Comparison of ENCODE assay signal across 21 cellular contexts in the genomic region with DNA sequence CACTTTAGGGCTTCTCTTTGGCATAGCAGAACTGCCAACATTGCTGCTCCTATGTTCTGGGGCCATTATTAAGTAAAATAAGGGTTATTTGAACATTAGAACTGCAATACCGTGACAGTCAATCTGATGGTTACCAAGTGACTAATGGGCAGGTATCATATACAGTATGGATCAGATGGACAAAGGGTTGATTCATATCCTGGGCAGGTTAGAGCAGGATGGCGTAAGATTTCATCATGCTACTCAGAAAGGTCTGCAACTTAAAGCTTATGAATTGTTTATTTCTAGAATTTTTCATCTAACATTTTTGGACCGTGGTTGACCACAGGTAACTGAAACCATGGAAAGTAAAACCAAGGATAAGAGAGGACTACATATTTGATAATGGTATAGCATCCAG. TPM values are rescaled to one million over a fixed set of nuclear protein-coding genes. Genes with fewer than 3 reads are reported as not detected.
DNase-seq lines count a peak whose midpoint lies in the region; ATAC-seq and TF ChIP-seq lines count a peak whose summit lies in the region.
"Had no signal": no experiment of that assay in that cellular context is flagged by ENCODE, and none has a peak within 500 bp of the region (broad histone marks: within the 10 kb centered on the region; RNA-seq: fewer than 3 reads in every experiment).

No MANE protein-coding gene starts in this region.

- H3K9me3 Mint-ChIP-seq in MCF 10A (ENCODE audit: unreplicated experiment) = peaks cover 5% of the 10 kb centered on the region
- peaks cover 5% of the 10 kb centered on the region; the same call in 1 of the 2 replicates for H3K9me3 Mint-ChIP-seq in WTC11
- H3K9me3 Mint-ChIP-seq: GM23338 had no signal

- TF ChIP-seq POLR2A in breast epithelium (IDR thresholded peaks at IDR 0.05) = no peak

- peaks cover 29% of the 10 kb centered on the region for H3K36me3 Mint-ChIP-seq in MCF 10A (ENCODE audit: insufficient read depth, unreplicated experiment)
- H3K36me3 Mint-ChIP-seq in WTC11 = peaks cover 11% of the 10 kb centered on the region; the same call in 1 of the 2 replicates

- H3K27ac Mint-ChIP-seq in MCF 10A (ENCODE audit: low read depth, unreplicated experiment) = peak overlapping the region; percentile 89
- no peak overlapping the region for H3K27ac Mint-ChIP-seq in WTC11
- H3K27ac Mint-ChIP-seq: B cell, GM23338 had no signal

- no TSS peak for BruUV-seq in MCF 10A (replicated peaks; lab: Mats Ljungman, UMichigan)

- H3K9me3 ChIP-seq in breast epithelium = peaks cover 0 to 10% of the 10 kb centered on the region in 2 donors

- no peaks in the 10 kb centered on the region for H3K36me3 ChIP-seq in breast epithelium

- H3K27ac ChIP-seq in breast epithelium = no peak overlapping the region
- H3K27ac ChIP-seq in foreskin keratinocyte = peak overlapping the region; percentile 88

- H3K4me3 Mint-ChIP-seq in MCF 10A (ENCODE audit: unreplicated experiment) (no peak overlapping the region), WTC11 (no peak overlapping the region)
- H3K4me3 Mint-ChIP-seq: B cell, GM23338 had no signal

- H3K4me1 Mint-ChIP-seq in MCF 10A (ENCODE audit: insufficient read depth, unreplicated experiment) (peaks cover 14% of the 10 kb centered on the region), WTC11 (no peaks in the 10 kb centered on the region)
- H3K4me1 Mint-ChIP-seq: GM23338 had no signal

- ATAC-seq in WTC11 (no peak), foreskin keratinocyte (peak; percentile 100), HG03469 (IDR thresholded peaks at IDR 0.05; ENCODE audit: unreplicated experiment) (no peak), HG02763 (IDR thresholded peaks at IDR 0.05; ENCODE audit: unreplicated experiment) (no peak)
- ATAC-seq: GM12878, GM23338, Right ventricle myocardium inferior had no signal

- DNase-seq in MCF 10A (ENCODE audit: unreplicated experiment) (peak; percentile 83), breast epithelium (ENCODE audit: low spot score in 2 of 2) (no peak), M059J (ENCODE audit: low read depth) (peak; percentile 3), WTC11 (ENCODE audit: low spot score) (no peak), foreskin keratinocyte (peak; percentile 45 to 76), GM10248 (ENCODE audit: extremely low spot score) (no peak)
- DNase-seq: COR-L47, DMS153, GF-D8, Karpas-422, NCI-H1105 treated with DMSO at 0.1 percent for 48 hours, NCI-H187, NCI-H2107, NCI-H226, NCI-H524 had no signal

- CTCF ChIA-PET in MCF 10A (lab: Yijun Ruan, JAX) = interaction anchor here (2.6 kb wide), 1 partner anchor 18 kb away, joined by 10 read pairs; no protein-coding TSS in a partner anchor
- CTCF ChIA-PET in WTC11 (lab: Charles Lee) = no interaction called here
- CTCF ChIA-PET in GM10248 (lab: Yijun Ruan, JAX) = no interaction called here

- no peaks in the 10 kb centered on the region for H3K27me3 Mint-ChIP-seq in MCF 10A (ENCODE audit: insufficient read depth, unreplicated experiment)
- H3K27me3 Mint-ChIP-seq in WTC11 (ENCODE audit: low read depth) = no peaks in the 10 kb centered on the region
- H3K27me3 Mint-ChIP-seq: B cell had no signal

- H3K4me1 ChIP-seq in breast epithelium = no peaks in the 10 kb centered on the region
- peaks cover 8% of the 10 kb centered on the region for H3K4me1 ChIP-seq in foreskin keratinocyte

- no peak for TF ChIP-seq CTCF in MCF 10A (IDR thresholded peaks at IDR 0.05; ENCODE audit: unreplicated experiment)
- TF ChIP-seq CTCF in breast epithelium (IDR thresholded peaks at IDR 0.05) = no peak
- no peak for TF ChIP-seq CTCF in WTC11 (IDR thresholded peaks at IDR 0.05)
- no peak for TF ChIP-seq CTCF in foreskin keratinocyte (conservative IDR thresholded peaks at IDR 0.05)
- TF ChIP-seq CTCF in GM10248 (IDR thresholded peaks at IDR 0.05; ENCODE audit: control extremely low read depth, extremely low read depth, low read depth, missing control alignments) = no peak

- H3K27me3 ChIP-seq in breast epithelium (no peaks in the 10 kb centered on the region), foreskin keratinocyte (no peaks in the 10 kb centered on the region)

- POLR2A ChIA-PET in MCF 10A (lab: Yijun Ruan, JAX) (interaction anchor here (0.5 to 2.2 kb wide), 4 partner anchors 8 to 531 kb away, joined by 3 to 8 read pairs (median 4); no protein-coding TSS in a partner anchor), WTC11 (lab: Charles Lee) (no interaction called here), GM10248 (lab: Yijun Ruan, JAX) (no interaction called here)

- no peak overlapping the region for H3K4me3 ChIP-seq in breast epithelium
- H3K4me3 ChIP-seq: GM12878, GM23338 had no signal

- intact Hi-C loops in MCF 10A (cut with micrococcal nuclease) (no loop called here), breast epithelium (cut with DNase I; ENCODE audit: low total_unique reads) (no loop called here)

TF ChIP-seq in WTC11, 78 proteins besides CTCF, POLR2A, EP300 and RAD21:
- peak; percentile 82 for TF ChIP-seq GABPB1 (CRISPR knock-in tag; IDR thresholded peaks at IDR 0.05)
- no peak for TF ChIP-seq ETV6 (CRISPR knock-in tag; IDR thresholded peaks at IDR 0.05)

RNA-seq across cellular contexts. Expression of a gene that starts 40.9 kb away (rescaled TPM):
- total RNA-seq in MCF 10A (2022) = 21.1 and 22.9 TPM in 2 replicates
- total RNA-seq in breast epithelium = 10 to 100 TPM; 12.8 to 16.0 (median 13.1) TPM
- 14.5 and 26.9 TPM in 2 replicates for total RNA-seq in M059J (2014; rRNA removed; shearing (Covaris generic))
- total RNA-seq in WTC11 (2021) = 18.5 to 19.6 TPM (median 19.4 TPM) in 3 replicates
- 22.9 and 26.1 TPM in 2 replicates for total RNA-seq in foreskin keratinocyte
- 9.5 and 12.8 TPM in 2 replicates for polyA plus RNA-seq in foreskin keratinocyte

RNA-seq across cellular contexts. Expression of a gene that starts 41.2 kb away (rescaled TPM):
- 8.0 and 10.1 TPM in 2 replicates for total RNA-seq in MCF 10A (2022)
- total RNA-seq in breast epithelium = 10 to 100 TPM; 18.7 to 27.2 (median 19.3) TPM
- total RNA-seq in M059J (2014; rRNA removed; shearing (Covaris generic)) = 46.7 and 57.6 TPM in 2 replicates
- total RNA-seq in WTC11 (2021) = 3.0 to 6.4 TPM (median 5.9 TPM) in 3 replicates
- 9.4 and 11.9 TPM in 2 replicates for total RNA-seq in foreskin keratinocyte
- polyA plus RNA-seq in foreskin keratinocyte = 16.8 and 17.7 TPM in 2 replicates

RNA-seq across cellular contexts. Expression of a gene that starts 41.2 kb away (rescaled TPM):
- 21.3 and 32.2 TPM in 2 replicates for total RNA-seq in MCF 10A (2022)
- total RNA-seq in breast epithelium = 1 to 10 TPM; 1.8 to 3.2 (median 2.3) TPM
- 3.8 and 11.6 TPM in 2 replicates for total RNA-seq in M059J (2014; rRNA removed; shearing (Covaris generic))
- total RNA-seq in WTC11 (2021) = 8.6 to 12.8 TPM (median 10.1 TPM) in 3 replicates
- total RNA-seq in foreskin keratinocyte = 16.5 and 18.8 TPM in 2 replicates
- 11.1 and 13.5 TPM in 2 replicates for polyA plus RNA-seq in foreskin keratinocyte

Comparison
In these comparisons a context has a peak if more than half of its experiments do, and no peak if none do; other contexts are left out.
1. DNase-seq: peak in MCF 10A (single experiment), M059J (single experiment) and foreskin keratinocyte (2 of 2); none in breast epithelium (0 of 2), WTC11 (single experiment) and GM10248 (single experiment).